In genomic region chrX:101550825-101551767, GRCh38 we compare ENCODE assay signal across 8 cellular contexts. TPM values are rescaled to one million over a fixed set of nuclear protein-coding genes. Genes with fewer than 3 reads are reported as not detected.
DNase-seq lines count a peak whose midpoint lies in the region; ATAC-seq and TF ChIP-seq lines count a peak whose summit lies in the region.

No MANE protein-coding gene starts in this region.

- dilution Hi-C loops in IMR-90 (cut with HindIII; ENCODE audit: low sequenced_read_pairs, unreplicated experiment) = no loop called here

- H3K56ac ChIP-seq in IMR-90 (ENCODE audit: extremely low read depth, insufficient read depth, low read length) = peak overlapping the region; percentile 84

- no peaks in the 10 kb centered on the region for H3K27me3 ChIP-seq in CD4-positive, CD25-positive, alpha-beta regulatory T cell (ENCODE audit: control insufficient read depth, insufficient read depth, low read length)
- H3K27me3 ChIP-seq in IMR-90 (ENCODE audit: control insufficient read depth, insufficient read depth, low read length) (no peaks in the 10 kb centered on the region; the same call in 1 of the 2 replicates), prostate gland (replicated peaks; ENCODE audit: insufficient read depth) (no peaks in the 10 kb centered on the region)

- no peak overlapping the region for H3K27ac Mint-ChIP-seq in CD4-positive, CD25-positive, alpha-beta regulatory T cell

- H3K18ac ChIP-seq in IMR-90 (ENCODE audit: low read depth, low read length) = peak overlapping the region; percentile 66; the same call in 1 of the 2 replicates

- 0 out of 2 replicates have a peak overlapping the region, but pooled peaks have one; percentile 39 for H2AK5ac ChIP-seq in IMR-90 (ENCODE audit: low read depth, low read length)

- no peak for TF ChIP-seq CTCF in IMR-90 (conservative IDR thresholded peaks at IDR 0.05; ENCODE audit: low read depth, low read length)
- TF ChIP-seq CTCF in astrocyte of the spinal cord (IDR thresholded peaks at IDR 0.05; ENCODE audit: low read depth, low read length) = no peak
- TF ChIP-seq CTCF in prostate gland (IDR thresholded peaks at IDR 0.05) = no peak

- no peaks in the 10 kb centered on the region for H3K9me3 ChIP-seq in CD4-positive, CD25-positive, alpha-beta regulatory T cell (ENCODE audit: control insufficient read depth in 2 of 2, low read length in 2 of 2)
- H3K9me3 ChIP-seq in IMR-90 (ENCODE audit: control insufficient read depth, insufficient read depth, low read length) (no peaks in the 10 kb centered on the region), prostate gland (no peaks in the 10 kb centered on the region)

- no peaks in the 10 kb centered on the region for H3K36me3 Mint-ChIP-seq in CD4-positive, CD25-positive, alpha-beta regulatory T cell

- peak overlapping the region; percentile 92 for H3K14ac ChIP-seq in IMR-90 (replicated peaks; ENCODE audit: low read depth, low read length)

- peaks cover 0 to 3% (median 0%) of the 10 kb centered on the region in 7 donors for H3K9me3 Mint-ChIP-seq in CD4-positive, CD25-positive, alpha-beta regulatory T cell

- peak overlapping the region; percentile 88 for H4K5ac ChIP-seq in IMR-90 (ENCODE audit: low read depth, low read length)

- ATAC-seq in CD4-positive, CD25-positive, alpha-beta regulatory T cell (ENCODE audit: low read depth in 2 of 2) = no peak
- ATAC-seq in IMR-90 (ENCODE audit: low read depth) = peak; percentile 74

- H4K8ac ChIP-seq in IMR-90 (ENCODE audit: low read depth in 2 of 2, low read length in 2 of 2) = peak overlapping the region; percentile 78 to 80

- DNase-seq in CD4-positive, CD25-positive, alpha-beta regulatory T cell = no peak
- DNase-seq in IMR-90 = peak; percentile 20
- peak; percentile 41 for DNase-seq in astrocyte of the spinal cord (ENCODE audit: low read depth, low spot score)
- DNase-seq in hippocampal formation (lab: John Stamatoyannopoulos, UW) = peak; percentile 13 to 24
- peak; percentile 15 for DNase-seq in prostate gland (ENCODE audit: low spot score)
- no peak for DNase-seq in stimulated activated naive CD4-positive, alpha-beta T cell treated with Interleukin-2 at 50 U/mL for 16 hours (lab: John Stamatoyannopoulos, UW)
- no peak for DNase-seq in NAMALWA (ENCODE audit: low spot score)
- no peak for DNase-seq in HT-29 (ENCODE audit: low spot score)

- H3K4ac ChIP-seq in IMR-90 (ENCODE audit: low read depth, low read length) = peak overlapping the region; percentile 82

- peak overlapping the region; percentile 87 for H2AK9ac ChIP-seq in IMR-90 (replicated peaks; ENCODE audit: low read depth, low read length, poor library complexity)

- H2BK120ac ChIP-seq in IMR-90 (ENCODE audit: low read depth, low read length) = no peak overlapping the region

- peak overlapping the region; percentile 68 for H4K91ac ChIP-seq in IMR-90 (ENCODE audit: insufficient read depth, low read depth, low read length)

- peak overlapping the region; percentile 44 for H2BK5ac ChIP-seq in IMR-90 (ENCODE audit: low read depth, low read length, poor library complexity, severe bottlenecking)

- peaks cover 5 to 11% of the 10 kb centered on the region in 2 experiments for H3K79me1 ChIP-seq in IMR-90 (ENCODE audit: low read depth in 1 of 2, low read length in 2 of 2)

- H3K9me1 ChIP-seq in IMR-90 (ENCODE audit: insufficient read depth, low read length) = no peaks in the 10 kb centered on the region; the same call in 1 of the 2 replicates

- H3K4me1 Mint-ChIP-seq in CD4-positive, CD25-positive, alpha-beta regulatory T cell = peaks cover 0 to 9% (median 5%) of the 10 kb centered on the region in 4 donors

- 27% methylated on average over 12 of the region's 34 CpGs; no CpG with 5 or more reads in 1 of the 2 experiments for WGBS in IMR-90 (ENCODE audit: extremely low coverage in 2 of 2, insufficient read length in 1 of 2), 2 experiments
- 2% methylated on average over 34 of the region's 34 CpGs for WGBS in prostate gland

- no peak overlapping the region for H3K27ac ChIP-seq in CD4-positive, CD25-positive, alpha-beta regulatory T cell (ENCODE audit: insufficient read depth, low read length, poor library complexity, severe bottlenecking)
- H3K27ac ChIP-seq in IMR-90 (ENCODE audit: insufficient read depth, low read length) (peak overlapping the region; percentile 88), prostate gland (peak overlapping the region; percentile 80 to 84)

- intact Hi-C loops in IMR-90 (cut with micrococcal nuclease) = loop anchor here (2.0 kb wide), 1 partner anchor 134 kb away; no protein-coding TSS in a partner anchor
- intact Hi-C loops in prostate gland (cut with DNase I) = loop anchor here (5.0 kb wide), 1 partner anchor 134 kb away; no protein-coding TSS in a partner anchor

- no peaks in the 10 kb centered on the region for H4K20me1 ChIP-seq in IMR-90 (ENCODE audit: insufficient read depth, low read length)

- peak overlapping the region; percentile 32 for H3K4me3 ChIP-seq in CD4-positive, CD25-positive, alpha-beta regulatory T cell (ENCODE audit: low read depth, low read length)
- H3K4me3 ChIP-seq in IMR-90 (ENCODE audit: insufficient read depth, low read depth, low read length) (peak overlapping the region; percentile 80), astrocyte of the spinal cord (ENCODE audit: low read depth, low read length) (peak overlapping the region; percentile 60), prostate gland (peak overlapping the region; percentile 39 to 45)

- peaks cover 3% of the 10 kb centered on the region for H3K4me1 ChIP-seq in CD4-positive, CD25-positive, alpha-beta regulatory T cell (ENCODE audit: control insufficient read depth, insufficient read depth, low read length, poor library complexity, severe bottlenecking)
- H3K4me1 ChIP-seq in IMR-90 (ENCODE audit: control insufficient read depth, insufficient read depth, low read length) = no peaks in the 10 kb centered on the region
- no peaks in the 10 kb centered on the region for H3K4me1 ChIP-seq in prostate gland (replicated peaks)

- H3K27me3 Mint-ChIP-seq in CD4-positive, CD25-positive, alpha-beta regulatory T cell = peaks cover 11% of the 10 kb centered on the region

- CTCF ChIA-PET in IMR-90 (lab: Yijun Ruan, JAX) = interaction anchor here (0.5 kb wide), 1 partner anchor 153 kb away, joined by 3 read pairs; no protein-coding TSS in a partner anchor

- BruUV-seq in IMR-90 (replicated peaks; lab: Mats Ljungman, UMichigan) = no TSS peak

- in situ Hi-C loops in IMR-90 (cut with MboI; ENCODE audit: low sequenced_read_pairs) (no loop called here), astrocyte of the spinal cord (cut with HindIII; ENCODE audit: low sequenced_read_pairs) (no loop called here)

- H3K36me3 ChIP-seq in CD4-positive, CD25-positive, alpha-beta regulatory T cell (ENCODE audit: control insufficient read depth, insufficient read depth, low read length) = no peaks in the 10 kb centered on the region
- H3K36me3 ChIP-seq in IMR-90 (ENCODE audit: control insufficient read depth, insufficient read depth, low read length) = peaks cover 10% of the 10 kb centered on the region; the same call in 1 of the 2 replicates
- H3K36me3 ChIP-seq in prostate gland = no peaks in the 10 kb centered on the region

- peak overlapping the region; percentile 35 for H3K23ac ChIP-seq in IMR-90 (ENCODE audit: low read depth, low read length)

- H3K9ac ChIP-seq in IMR-90 (ENCODE audit: low read depth, low read length) = peak overlapping the region; percentile 85

- no peak for TF ChIP-seq RAD21 in IMR-90 (IDR thresholded peaks at IDR 0.05; ENCODE audit: low read length)

- H2BK15ac ChIP-seq in IMR-90 (ENCODE audit: low read depth, low read length) = 0 out of 3 replicates have a peak overlapping the region, but pooled peaks have one; percentile 52

- peak overlapping the region; percentile 91 for H2AFZ ChIP-seq in IMR-90 (replicated peaks; ENCODE audit: low read length, poor library complexity)

- TF ChIP-seq POLR2A in IMR-90 (IDR thresholded peaks at IDR 0.05; ENCODE audit: low read depth, low read length) (no peak), prostate gland (IDR thresholded peaks at IDR 0.05) (no peak)

- peak overlapping the region; percentile 94 for H3K4me2 ChIP-seq in IMR-90 (ENCODE audit: low read depth, low read length)

- H2BK20ac ChIP-seq in IMR-90 (ENCODE audit: low read depth, low read length) = no peak overlapping the region

- peak overlapping the region in 3 of 4 donors; percentile 43 to 74 (median 72) for H3K4me3 Mint-ChIP-seq in CD4-positive, CD25-positive, alpha-beta regulatory T cell

- POLR2A ChIA-PET in IMR-90 (lab: Charles Lee; ENCODE audit: unreplicated experiment) = interaction anchor here (0.6 kb wide), 1 partner anchor 145 kb away, joined by 6 read pairs; no protein-coding TSS in a partner anchor

TF ChIP-seq in IMR-90, 13 proteins besides CTCF, POLR2A, EP300 and RAD21 (continues in another document):
- TF ChIP-seq SMC3 (IDR thresholded peaks at IDR 0.05; ENCODE audit: low read depth, low read length) (no peak), CEBPB (IDR thresholded peaks at IDR 0.05; ENCODE audit: low read depth, low read length) (no peak), RFX5 (IDR thresholded peaks at IDR 0.05; ENCODE audit: low read depth, low read length) (no peak), MXI1 (IDR thresholded peaks at IDR 0.05; ENCODE audit: borderline replicate concordance, low read depth, low read length) (no peak), BHLHE40 (IDR thresholded peaks at IDR 0.05; ENCODE audit: low read depth, low read length) (no peak), MAFK (IDR thresholded peaks at IDR 0.05; ENCODE audit: low read depth, low read length) (no peak), NFE2L2 (IDR thresholded peaks at IDR 0.05; ENCODE audit: low read depth, low read length) (no peak), MAZ (IDR thresholded peaks at IDR 0.05; ENCODE audit: borderline replicate concordance, low read depth, low read length) (no peak; the same call in 1 of the 2 replicates), FOS (IDR thresholded peaks at IDR 0.05; ENCODE audit: low read depth, low read length) (no peak), RCOR1 (IDR thresholded peaks at IDR 0.05; ENCODE audit: insufficient replicate concordance, low read length) (no peak), CHD1 (IDR thresholded peaks at IDR 0.05; ENCODE audit: low read depth, low read length) (no peak)

RNA-seq across cellular contexts. Expression of gene ARMCX1, which starts 0.7 kb away (rescaled TPM):
- 0.64 TPM for total RNA-seq in CD4-positive, CD25-positive, alpha-beta regulatory T cell
- under 1 TPM in 3 of 4 donors, not detected in 1; 0.14 to 0.61 (median 0.18) TPM for polyA plus RNA-seq in CD4-positive, CD25-positive, alpha-beta regulatory T cell
- 22.9 and 31.1 TPM in 2 replicates for total RNA-seq in IMR-90 (2012; rRNA removed)
- polyA plus RNA-seq in IMR-90 (2012; rRNA removed) = 13.6 and 14.2 TPM in 2 replicates
- polyA plus RNA-seq in IMR-90 (2012; cell fraction: cytosol; rRNA removed) = 7.1 and 9.3 TPM in 2 replicates
- 4.7 and 17.3 TPM in 2 replicates for polyA plus RNA-seq in IMR-90 (2012; cell fraction: nucleus; rRNA removed; ENCODE audit: low replicate concordance)
- 10 to 100 TPM; 23.5 to 41.3 TPM for total RNA-seq in prostate gland
- not detected in 2 replicates for total RNA-seq in HT-29 (2014; rRNA removed; shearing (Covaris generic))

Comparison
In these comparisons a context has a peak if more than half of its experiments do, and no peak if none do; other contexts are left out.
1. DNase-seq: peak in IMR-90 (single experiment), astrocyte of the spinal cord (single experiment), hippocampal formation (2 of 2) and prostate gland (single experiment); none in CD4-positive, CD25-positive, alpha-beta regulatory T cell (0 of 3), stimulated activated naive CD4-positive, alpha-beta T cell treated with Interleukin-2 at 50 U/mL for 16 hours (single experiment), NAMALWA (single experiment) and HT-29 (single experiment).
2. RNA of gene ARMCX1, which starts 0.7 kb away (total RNA-seq): 23.5 to 41.3 TPM in prostate gland and 22.9 to 31.1 TPM in IMR-90; 0.64 TPM in CD4-positive, CD25-positive, alpha-beta regulatory T cell (single experiment) and not detected in HT-29; every median in the first group is over 10 times any median in the second.
3. Peak in every context shown above with its lines, with median percentiles within 50 percentile points of each other: H3K4me3 ChIP-seq.